1 cellular context compared by ENCODE assay signal in the genomic region with DNA sequence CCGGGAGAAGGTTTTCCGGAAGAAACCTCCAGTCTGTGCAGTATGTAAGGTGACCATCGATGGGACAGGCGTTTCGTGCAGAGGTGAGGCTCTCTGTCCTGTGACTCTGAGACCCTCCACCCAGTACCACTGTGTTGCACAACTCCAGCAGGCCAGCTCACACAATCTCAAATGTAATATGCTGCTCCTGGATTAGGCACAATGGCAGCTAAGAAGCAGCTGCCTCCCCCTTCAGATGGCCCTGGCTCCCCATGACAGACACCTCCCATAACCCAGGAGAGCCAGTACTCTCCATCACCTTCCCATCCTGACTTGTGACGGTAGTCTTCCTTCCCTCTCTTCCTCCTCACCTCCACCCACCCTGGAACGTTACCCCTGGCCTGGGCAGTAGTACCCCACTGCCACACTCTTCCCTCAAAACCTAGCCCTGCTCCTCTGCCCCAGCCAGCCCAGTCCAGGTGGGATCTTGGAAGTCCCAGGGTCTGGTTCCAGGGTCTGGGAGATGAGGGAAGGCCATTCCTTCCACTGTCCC.
TF ChIP-seq lines count a peak whose summit lies in the region.

No MANE protein-coding gene starts in this region.

TF ChIP-seq in HepG2, 621 proteins besides CTCF, POLR2A, EP300 and RAD21:
- TF ChIP-seq, protein P1, sequence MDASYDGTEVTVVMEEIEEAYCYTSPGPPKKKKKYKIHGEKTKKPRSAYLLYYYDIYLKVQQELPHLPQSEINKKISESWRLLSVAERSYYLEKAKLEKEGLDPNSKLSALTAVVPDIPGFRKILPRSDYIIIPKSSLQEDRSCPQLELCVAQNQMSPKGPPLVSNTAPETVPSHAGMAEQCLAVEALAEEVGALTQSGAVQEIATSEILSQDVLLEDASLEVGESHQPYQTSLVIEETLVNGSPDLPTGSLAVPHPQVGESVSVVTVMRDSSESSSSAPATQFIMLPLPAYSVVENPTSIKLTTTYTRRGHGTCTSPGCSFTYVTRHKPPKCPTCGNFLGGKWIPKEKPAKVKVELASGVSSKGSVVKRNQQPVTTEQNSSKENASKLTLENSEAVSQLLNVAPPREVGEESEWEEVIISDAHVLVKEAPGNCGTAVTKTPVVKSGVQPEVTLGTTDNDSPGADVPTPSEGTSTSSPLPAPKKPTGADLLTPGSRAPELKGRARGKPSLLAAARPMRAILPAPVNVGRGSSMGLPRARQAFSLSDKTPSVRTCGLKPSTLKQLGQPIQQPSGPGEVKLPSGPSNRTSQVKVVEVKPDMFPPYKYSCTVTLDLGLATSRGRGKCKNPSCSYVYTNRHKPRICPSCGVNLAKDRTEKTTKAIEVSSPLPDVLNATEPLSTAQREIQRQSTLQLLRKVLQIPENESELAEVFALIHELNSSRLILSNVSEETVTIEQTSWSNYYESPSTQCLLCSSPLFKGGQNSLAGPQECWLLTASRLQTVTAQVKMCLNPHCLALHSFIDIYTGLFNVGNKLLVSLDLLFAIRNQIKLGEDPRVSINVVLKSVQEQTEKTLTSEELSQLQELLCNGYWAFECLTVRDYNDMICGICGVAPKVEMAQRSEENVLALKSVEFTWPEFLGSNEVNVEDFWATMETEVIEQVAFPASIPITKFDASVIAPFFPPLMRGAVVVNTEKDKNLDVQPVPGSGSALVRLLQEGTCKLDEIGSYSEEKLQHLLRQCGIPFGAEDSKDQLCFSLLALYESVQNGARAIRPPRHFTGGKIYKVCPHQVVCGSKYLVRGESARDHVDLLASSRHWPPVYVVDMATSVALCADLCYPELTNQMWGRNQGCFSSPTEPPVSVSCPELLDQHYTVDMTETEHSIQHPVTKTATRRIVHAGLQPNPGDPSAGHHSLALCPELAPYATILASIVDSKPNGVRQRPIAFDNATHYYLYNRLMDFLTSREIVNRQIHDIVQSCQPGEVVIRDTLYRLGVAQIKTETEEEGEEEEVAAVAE (CRISPR knock-in tag; IDR thresholded peaks at IDR 0.05; ENCODE audit: borderline replicate concordance) = no peak
- TF ChIP-seq TCF12 (IDR thresholded peaks at IDR 0.05) (no peak), TCF12 (CRISPR knock-in tag; IDR thresholded peaks at IDR 0.05) (no peak), ZNF747 (CRISPR knock-in tag; IDR thresholded peaks at IDR 0.05; ENCODE audit: borderline replicate concordance) (0 out of 2 replicates have a peak, but pooled peaks have one; percentile 56), NCOA2 (CRISPR knock-in tag; IDR thresholded peaks at IDR 0.05) (0 out of 2 replicates have a peak, but pooled peaks have one; percentile 6), HNRNPLL (IDR thresholded peaks at IDR 0.05; ENCODE audit: low read depth, low read length, poor library complexity, severe bottlenecking) (no peak), RCOR2 (CRISPR knock-in tag; IDR thresholded peaks at IDR 0.05) (no peak), ZNF782 (CRISPR knock-in tag; IDR thresholded peaks at IDR 0.05; ENCODE audit: borderline replicate concordance) (no peak), CEBPB (IDR thresholded peaks at IDR 0.05; ENCODE audit: borderline replicate concordance, low read depth, low read length) (peak; percentile 35; the same call in 1 of the 2 replicates), MIER3 (CRISPR knock-in tag; IDR thresholded peaks at IDR 0.05; ENCODE audit: borderline replicate concordance) (0 out of 2 replicates have a peak, but pooled peaks have one; percentile 3), SMAD1 (CRISPR knock-in tag; IDR thresholded peaks at IDR 0.05; ENCODE audit: borderline replicate concordance, low read depth) (0 out of 2 replicates have a peak, but pooled peaks have one; percentile 1), TSC22D2 (CRISPR knock-in tag; IDR thresholded peaks at IDR 0.05; ENCODE audit: borderline replicate concordance) (no peak), CEBPG (CRISPR knock-in tag; IDR thresholded peaks at IDR 0.05) (0 out of 2 replicates have a peak, but pooled peaks have one; percentile 30), ZBTB7B (CRISPR knock-in tag; IDR thresholded peaks at IDR 0.05) (no peak), ZNF33B (CRISPR knock-in tag; IDR thresholded peaks at IDR 0.05) (0 out of 2 replicates have a peak, but pooled peaks have one; percentile 60), KDM2A (CRISPR knock-in tag; IDR thresholded peaks at IDR 0.05; ENCODE audit: borderline replicate concordance, low read depth) (no peak), HNF4G (IDR thresholded peaks at IDR 0.05; ENCODE audit: borderline replicate concordance, low read depth, low read length) (no peak), HNF4G (CRISPR knock-in tag; IDR thresholded peaks at IDR 0.05; ENCODE audit: borderline replicate concordance, low read depth) (0 out of 2 replicates have a peak, but pooled peaks have one; percentile 13), SRSF4 (IDR thresholded peaks at IDR 0.05; ENCODE audit: low read depth, low read length, poor library complexity, severe bottlenecking) (no peak), ZNF510 (CRISPR knock-in tag; IDR thresholded peaks at IDR 0.05; ENCODE audit: low read depth) (no peak), ZSCAN31 (CRISPR knock-in tag; IDR thresholded peaks at IDR 0.05; ENCODE audit: low read depth) (0 out of 2 replicates have a peak, but pooled peaks have one; percentile 23), ESRRA (CRISPR knock-in tag; IDR thresholded peaks at IDR 0.05; ENCODE audit: low read depth) (no peak), ZSCAN25 (CRISPR knock-in tag; IDR thresholded peaks at IDR 0.05) (peak; percentile 87), ZBTB20 (CRISPR knock-in tag; IDR thresholded peaks at IDR 0.05; ENCODE audit: borderline replicate concordance, low read depth) (no peak), MYC (CRISPR knock-in tag; IDR thresholded peaks at IDR 0.05; ENCODE audit: borderline replicate concordance) (no peak), ZNF7 (CRISPR knock-in tag; IDR thresholded peaks at IDR 0.05) (no peak), THYN1 (CRISPR knock-in tag; IDR thresholded peaks at IDR 0.05; ENCODE audit: borderline replicate concordance, low read depth) (no peak), ARNTL (CRISPR knock-in tag; IDR thresholded peaks at IDR 0.05) (no peak), ZNF547 (CRISPR knock-in tag; IDR thresholded peaks at IDR 0.05) (peak; percentile 56; the same call in 1 of the 2 replicates), REXO4 (CRISPR knock-in tag; IDR thresholded peaks at IDR 0.05; ENCODE audit: borderline replicate concordance) (no peak)
- TF ChIP-seq, protein P2, sequence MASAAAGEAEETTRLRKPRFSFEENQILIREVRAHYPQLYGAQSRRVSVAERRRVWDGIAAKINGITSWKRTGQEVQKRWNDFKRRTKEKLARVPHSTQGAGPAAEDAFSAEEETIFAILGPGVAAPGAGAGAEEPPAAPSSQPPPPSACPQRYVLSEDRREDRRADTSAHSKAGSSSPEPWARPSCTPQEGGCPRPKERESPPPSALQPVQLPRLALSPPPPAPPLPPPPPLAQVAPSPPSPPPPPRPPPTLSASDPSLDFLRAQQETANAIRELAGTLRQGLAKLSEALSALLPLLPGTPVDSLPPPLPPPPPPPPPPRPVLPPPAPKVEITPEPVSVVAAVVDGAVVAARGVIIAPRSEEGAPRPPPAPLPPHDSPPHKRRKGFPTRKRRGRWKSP (CRISPR knock-in tag; IDR thresholded peaks at IDR 0.05) = 0 out of 2 replicates have a peak, but pooled peaks have one; percentile 11
- TF ChIP-seq, protein P3, sequence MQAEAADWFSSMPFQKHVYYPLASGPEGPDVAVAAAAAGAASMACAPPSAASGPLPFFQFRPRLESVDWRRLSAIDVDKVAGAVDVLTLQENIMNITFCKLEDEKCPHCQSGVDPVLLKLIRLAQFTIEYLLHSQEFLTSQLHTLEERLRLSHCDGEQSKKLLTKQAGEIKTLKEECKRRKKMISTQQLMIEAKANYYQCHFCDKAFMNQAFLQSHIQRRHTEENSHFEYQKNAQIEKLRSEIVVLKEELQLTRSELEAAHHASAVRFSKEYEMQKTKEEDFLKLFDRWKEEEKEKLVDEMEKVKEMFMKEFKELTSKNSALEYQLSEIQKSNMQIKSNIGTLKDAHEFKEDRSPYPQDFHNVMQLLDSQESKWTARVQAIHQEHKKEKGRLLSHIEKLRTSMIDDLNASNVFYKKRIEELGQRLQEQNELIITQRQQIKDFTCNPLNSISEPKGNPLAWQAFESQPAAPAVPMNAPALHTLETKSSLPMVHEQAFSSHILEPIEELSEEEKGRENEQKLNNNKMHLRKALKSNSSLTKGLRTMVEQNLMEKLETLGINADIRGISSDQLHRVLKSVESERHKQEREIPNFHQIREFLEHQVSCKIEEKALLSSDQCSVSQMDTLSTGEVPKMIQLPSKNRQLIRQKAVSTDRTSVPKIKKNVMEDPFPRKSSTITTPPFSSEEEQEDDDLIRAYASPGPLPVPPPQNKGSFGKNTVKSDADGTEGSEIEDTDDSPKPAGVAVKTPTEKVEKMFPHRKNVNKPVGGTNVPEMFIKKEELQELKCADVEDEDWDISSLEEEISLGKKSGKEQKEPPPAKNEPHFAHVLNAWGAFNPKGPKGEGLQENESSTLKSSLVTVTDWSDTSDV (CRISPR knock-in tag; IDR thresholded peaks at IDR 0.05) = 0 out of 2 replicates have a peak, but pooled peaks have one; percentile 2
- TF ChIP-seq, protein P4, sequence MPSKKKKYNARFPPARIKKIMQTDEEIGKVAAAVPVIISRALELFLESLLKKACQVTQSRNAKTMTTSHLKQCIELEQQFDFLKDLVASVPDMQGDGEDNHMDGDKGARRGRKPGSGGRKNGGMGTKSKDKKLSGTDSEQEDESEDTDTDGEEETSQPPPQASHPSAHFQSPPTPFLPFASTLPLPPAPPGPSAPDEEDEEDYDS (CRISPR knock-in tag; IDR thresholded peaks at IDR 0.05) = 0 out of 2 replicates have a peak, but pooled peaks have one; percentile 14
- TF ChIP-seq, protein P5, sequence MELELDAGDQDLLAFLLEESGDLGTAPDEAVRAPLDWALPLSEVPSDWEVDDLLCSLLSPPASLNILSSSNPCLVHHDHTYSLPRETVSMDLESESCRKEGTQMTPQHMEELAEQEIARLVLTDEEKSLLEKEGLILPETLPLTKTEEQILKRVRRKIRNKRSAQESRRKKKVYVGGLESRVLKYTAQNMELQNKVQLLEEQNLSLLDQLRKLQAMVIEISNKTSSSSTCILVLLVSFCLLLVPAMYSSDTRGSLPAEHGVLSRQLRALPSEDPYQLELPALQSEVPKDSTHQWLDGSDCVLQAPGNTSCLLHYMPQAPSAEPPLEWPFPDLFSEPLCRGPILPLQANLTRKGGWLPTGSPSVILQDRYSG (CRISPR knock-in tag; IDR thresholded peaks at IDR 0.05) = no peak
- TF ChIP-seq, protein P6, sequence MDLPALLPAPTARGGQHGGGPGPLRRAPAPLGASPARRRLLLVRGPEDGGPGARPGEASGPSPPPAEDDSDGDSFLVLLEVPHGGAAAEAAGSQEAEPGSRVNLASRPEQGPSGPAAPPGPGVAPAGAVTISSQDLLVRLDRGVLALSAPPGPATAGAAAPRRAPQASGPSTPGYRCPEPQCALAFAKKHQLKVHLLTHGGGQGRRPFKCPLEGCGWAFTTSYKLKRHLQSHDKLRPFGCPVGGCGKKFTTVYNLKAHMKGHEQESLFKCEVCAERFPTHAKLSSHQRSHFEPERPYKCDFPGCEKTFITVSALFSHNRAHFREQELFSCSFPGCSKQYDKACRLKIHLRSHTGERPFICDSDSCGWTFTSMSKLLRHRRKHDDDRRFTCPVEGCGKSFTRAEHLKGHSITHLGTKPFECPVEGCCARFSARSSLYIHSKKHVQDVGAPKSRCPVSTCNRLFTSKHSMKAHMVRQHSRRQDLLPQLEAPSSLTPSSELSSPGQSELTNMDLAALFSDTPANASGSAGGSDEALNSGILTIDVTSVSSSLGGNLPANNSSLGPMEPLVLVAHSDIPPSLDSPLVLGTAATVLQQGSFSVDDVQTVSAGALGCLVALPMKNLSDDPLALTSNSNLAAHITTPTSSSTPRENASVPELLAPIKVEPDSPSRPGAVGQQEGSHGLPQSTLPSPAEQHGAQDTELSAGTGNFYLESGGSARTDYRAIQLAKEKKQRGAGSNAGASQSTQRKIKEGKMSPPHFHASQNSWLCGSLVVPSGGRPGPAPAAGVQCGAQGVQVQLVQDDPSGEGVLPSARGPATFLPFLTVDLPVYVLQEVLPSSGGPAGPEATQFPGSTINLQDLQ (CRISPR knock-in tag; IDR thresholded peaks at IDR 0.05) = no peak
- TF ChIP-seq, protein P7, sequence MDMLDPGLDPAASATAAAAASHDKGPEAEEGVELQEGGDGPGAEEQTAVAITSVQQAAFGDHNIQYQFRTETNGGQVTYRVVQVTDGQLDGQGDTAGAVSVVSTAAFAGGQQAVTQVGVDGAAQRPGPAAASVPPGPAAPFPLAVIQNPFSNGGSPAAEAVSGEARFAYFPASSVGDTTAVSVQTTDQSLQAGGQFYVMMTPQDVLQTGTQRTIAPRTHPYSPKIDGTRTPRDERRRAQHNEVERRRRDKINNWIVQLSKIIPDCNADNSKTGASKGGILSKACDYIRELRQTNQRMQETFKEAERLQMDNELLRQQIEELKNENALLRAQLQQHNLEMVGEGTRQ (IDR thresholded peaks at IDR 0.05; ENCODE audit: low read depth, low read length) = no peak
- TF ChIP-seq, protein P7 (CRISPR knock-in tag; IDR thresholded peaks at IDR 0.05; ENCODE audit: borderline replicate concordance) = 0 out of 2 replicates have a peak, but pooled peaks have one; percentile 2
TF ChIP-seq in HepG2: peak in this region for 15.
